In genomic region chr17:9381068-9381467, GRCh38 we compare ENCODE assay signal across 14 cellular contexts.
DNase-seq lines count a peak whose midpoint lies in the region; ATAC-seq and TF ChIP-seq lines count a peak whose summit lies in the region.
"Had no signal": no experiment of that assay in that cellular context is flagged by ENCODE, and none has a peak within 500 bp of the region (broad histone marks: within the 10 kb centered on the region; RNA-seq: fewer than 3 reads in every experiment).

No MANE protein-coding gene starts in this region.

- H4K20me1 ChIP-seq in IMR-90 (ENCODE audit: insufficient read depth, low read length), result no peaks in the 10 kb centered on the region

- no TSS peak for BruUV-seq in IMR-90 (replicated peaks; lab: Mats Ljungman, UMichigan)

- H3K23ac ChIP-seq in IMR-90 (ENCODE audit: low read depth, low read length), result no peak overlapping the region

- no peak overlapping the region for H3K4me3 Mint-ChIP-seq in CD14-positive monocyte
- H3K4me3 Mint-ChIP-seq: CD8-positive, alpha-beta memory T cell; H9 had no signal

- no peak overlapping the region for H3K56ac ChIP-seq in IMR-90 (ENCODE audit: extremely low read depth, insufficient read depth, low read length)

- peaks cover 0 to 2% of the 10 kb centered on the region in 2 experiments; a peak in 1 of 4 replicates for H3K79me1 ChIP-seq in IMR-90 (ENCODE audit: low read depth in 1 of 2, low read length in 2 of 2)

- no peak overlapping the region; the same call in 1 of the 2 replicates for H4K5ac ChIP-seq in IMR-90 (ENCODE audit: low read depth, low read length)

- POLR2A ChIA-PET in IMR-90 (lab: Charles Lee; ENCODE audit: unreplicated experiment), result no interaction called here

- DNase-seq in IMR-90, result peak; percentile 52
- no peak for DNase-seq in brain microvascular endothelial cell
- peak; percentile 31 for DNase-seq in kidney tubule cell (ENCODE audit: low spot score)
- DNase-seq in stromal cell of bone marrow (ENCODE audit: low read depth), result peak; percentile 50
- DNase-seq in NCI-H146 (lab: John Stamatoyannopoulos, UW), result no peak
- no peak for DNase-seq in CD14-positive monocyte (ENCODE audit: low spot score)
- DNase-seq in NCI-H1694 treated with DMSO at 0.1 percent for 48 hours (lab: John Stamatoyannopoulos, UW), result no peak
- DNase-seq: Caco-2; CD8-positive, alpha-beta memory T cell; DND-41; GOT3; H9 had no signal

- CTCF ChIA-PET in IMR-90 (lab: Yijun Ruan, JAX), result interaction anchor here (0.6 kb wide), 1 partner anchor 33 kb away, joined by 3 read pairs; no protein-coding TSS in a partner anchor

- no peak overlapping the region for H2BK5ac ChIP-seq in IMR-90 (ENCODE audit: low read depth, low read length, poor library complexity, severe bottlenecking)

- TF ChIP-seq POLR2A in IMR-90 (IDR thresholded peaks at IDR 0.05; ENCODE audit: low read depth, low read length), result no peak

- in situ Hi-C loops in IMR-90 (cut with MboI; ENCODE audit: low sequenced_read_pairs), result no loop called here
- in situ Hi-C loops in brain microvascular endothelial cell (cut with HindIII; ENCODE audit: low pct_ligation_motif_present, low sequenced_read_pairs), result no loop called here

- dilution Hi-C loops in IMR-90 (cut with HindIII; ENCODE audit: low sequenced_read_pairs, unreplicated experiment), result no loop called here

- no peaks in the 10 kb centered on the region for H3K9me1 ChIP-seq in IMR-90 (ENCODE audit: insufficient read depth, low read length)

- H3K4ac ChIP-seq in IMR-90 (ENCODE audit: low read depth, low read length), result no peak overlapping the region; the same call in 1 of the 2 replicates

- H3K27me3 Mint-ChIP-seq in CD14-positive monocyte (ENCODE audit: low read depth in 3 of 3), result peaks cover 0 to 1% (median 0%) of the 10 kb centered on the region in 3 donors
- H3K27me3 Mint-ChIP-seq: CD8-positive, alpha-beta memory T cell had no signal

- H3K4me3 ChIP-seq in IMR-90 (ENCODE audit: insufficient read depth, low read depth, low read length) (no peak overlapping the region), brain microvascular endothelial cell (ENCODE audit: low read depth, low read length) (no peak overlapping the region)
- H3K4me3 ChIP-seq: A549, GM12878 had no signal

- H3K27me3 ChIP-seq in IMR-90 (ENCODE audit: control insufficient read depth, insufficient read depth, low read length), result no peaks in the 10 kb centered on the region
- no peaks in the 10 kb centered on the region for H3K27me3 ChIP-seq in brain microvascular endothelial cell (replicated peaks)

- ATAC-seq in IMR-90 (ENCODE audit: low read depth), result peak; percentile 40
- ATAC-seq: A549, GM12878 had no signal

- no peak overlapping the region for H2AK5ac ChIP-seq in IMR-90 (ENCODE audit: low read depth, low read length)

- no peak for TF ChIP-seq RAD21 in IMR-90 (IDR thresholded peaks at IDR 0.05; ENCODE audit: low read length)

- H3K14ac ChIP-seq in IMR-90 (replicated peaks; ENCODE audit: low read depth, low read length), result no peak overlapping the region

- peaks cover 2% of the 10 kb centered on the region for H3K9me3 ChIP-seq in IMR-90 (ENCODE audit: control insufficient read depth, insufficient read depth, low read length)
- H3K9me3 ChIP-seq: A549, Caco-2 had no signal

- no peak overlapping the region for H3K9ac ChIP-seq in IMR-90 (ENCODE audit: low read depth, low read length)

- intact Hi-C loops in IMR-90 (cut with micrococcal nuclease), result loop anchor here (10.0 kb wide), 1 partner anchor 76 kb away; no protein-coding TSS in a partner anchor
- intact Hi-C loops in CD14-positive monocyte (cut with micrococcal nuclease), result no loop called here

- H2BK15ac ChIP-seq in IMR-90 (ENCODE audit: low read depth, low read length), result no peak overlapping the region

- no peak overlapping the region for H2AK9ac ChIP-seq in IMR-90 (replicated peaks; ENCODE audit: low read depth, low read length, poor library complexity)

- H4K8ac ChIP-seq in IMR-90 (ENCODE audit: low read depth in 2 of 2, low read length in 2 of 2), result no peak overlapping the region

- H3K9me3 Mint-ChIP-seq in CD14-positive monocyte, result peaks cover 5 to 9% (median 6%) of the 10 kb centered on the region in 7 donors
- H3K9me3 Mint-ChIP-seq: CD8-positive, alpha-beta memory T cell had no signal

- H2AFZ ChIP-seq in IMR-90 (replicated peaks; ENCODE audit: low read length, poor library complexity), result no peak overlapping the region

- H3K27ac Mint-ChIP-seq in CD14-positive monocyte, result no peak overlapping the region
- H3K27ac Mint-ChIP-seq: H9 had no signal

- H3K36me3 ChIP-seq in IMR-90 (ENCODE audit: control insufficient read depth, insufficient read depth, low read length) (no peaks in the 10 kb centered on the region), brain microvascular endothelial cell (replicated peaks) (no peaks in the 10 kb centered on the region)

- H2BK120ac ChIP-seq in IMR-90 (ENCODE audit: low read depth, low read length), result no peak overlapping the region

- no peak overlapping the region for H4K91ac ChIP-seq in IMR-90 (ENCODE audit: insufficient read depth, low read depth, low read length)

- no peak overlapping the region for H3K27ac ChIP-seq in IMR-90 (ENCODE audit: insufficient read depth, low read length)
- H3K27ac ChIP-seq in brain microvascular endothelial cell, result peak overlapping the region; percentile 26
- H3K27ac ChIP-seq: A549 had no signal

- peaks cover 22 to 24% of the 10 kb centered on the region in 2 donors for H3K36me3 Mint-ChIP-seq in CD14-positive monocyte

- H3K4me2 ChIP-seq in IMR-90 (ENCODE audit: low read depth, low read length), result no peak overlapping the region
- H3K4me2 ChIP-seq: A549 had no signal

- peaks cover 6% of the 10 kb centered on the region for H3K4me1 Mint-ChIP-seq in CD14-positive monocyte
- H3K4me1 Mint-ChIP-seq: H9 had no signal

- H2BK20ac ChIP-seq in IMR-90 (ENCODE audit: low read depth, low read length), result no peak overlapping the region

- WGBS in IMR-90 (ENCODE audit: extremely low coverage in 2 of 2, insufficient read length in 1 of 2), 2 experiments, result no CpG with 5 or more reads among the region's 2 CpGs

- no peaks in the 10 kb centered on the region for H3K4me1 ChIP-seq in IMR-90 (ENCODE audit: control insufficient read depth, insufficient read depth, low read length)
- H3K4me1 ChIP-seq: Caco-2 had no signal

- no peak overlapping the region; the same call in 1 of the 2 replicates for H3K18ac ChIP-seq in IMR-90 (ENCODE audit: low read depth, low read length)

- TF ChIP-seq CTCF in IMR-90 (conservative IDR thresholded peaks at IDR 0.05; ENCODE audit: low read depth, low read length) (no peak), brain microvascular endothelial cell (IDR thresholded peaks at IDR 0.05; ENCODE audit: low read depth, low read length, missing control alignments) (no peak), CD14-positive monocyte (IDR thresholded peaks at IDR 0.05) (no peak)

TF ChIP-seq in IMR-90, 13 proteins besides CTCF, POLR2A, EP300 and RAD21:
- TF ChIP-seq RFX5 (IDR thresholded peaks at IDR 0.05; ENCODE audit: low read depth, low read length) (peak; percentile 84), MXI1 (IDR thresholded peaks at IDR 0.05; ENCODE audit: borderline replicate concordance, low read depth, low read length) (no peak), RCOR1 (IDR thresholded peaks at IDR 0.05; ENCODE audit: insufficient replicate concordance, low read length) (no peak)

Comparison
In these comparisons a context has a peak if more than half of its experiments do, and no peak if none do; other contexts are left out.
1. DNase-seq: peak in IMR-90 (single experiment), kidney tubule cell (single experiment) and stromal cell of bone marrow (single experiment); none in brain microvascular endothelial cell (single experiment), NCI-H146 (single experiment), CD14-positive monocyte (single experiment) and NCI-H1694 treated with DMSO at 0.1 percent for 48 hours (single experiment).